Comparison of ENCODE assay signal across 1 cellular context in the genomic region with DNA sequence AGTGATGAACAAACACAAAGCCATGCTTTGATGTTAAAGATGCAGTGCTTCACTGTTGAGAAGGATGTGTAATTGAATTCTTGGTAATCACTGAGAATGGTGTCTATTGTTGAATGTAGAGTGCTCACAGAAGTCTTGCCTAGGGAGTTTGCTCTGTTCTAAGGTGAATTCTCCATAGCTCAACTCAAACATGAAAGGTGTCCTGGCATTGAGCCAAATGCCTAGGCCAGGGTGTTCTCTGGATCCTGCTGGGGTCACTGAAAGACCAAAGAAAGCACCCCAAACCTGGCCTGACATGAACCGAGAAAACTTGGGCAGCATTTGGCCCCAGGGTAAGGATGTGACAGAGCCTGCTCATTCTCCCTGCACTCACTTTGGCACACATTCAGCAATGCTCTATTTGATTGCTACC.
TF ChIP-seq lines count a peak whose summit lies in the region.

No MANE protein-coding gene starts in this region.

TF ChIP-seq in HepG2, 621 proteins besides CTCF, POLR2A, EP300 and RAD21 (continued from another document):
- TF ChIP-seq, protein P1, sequence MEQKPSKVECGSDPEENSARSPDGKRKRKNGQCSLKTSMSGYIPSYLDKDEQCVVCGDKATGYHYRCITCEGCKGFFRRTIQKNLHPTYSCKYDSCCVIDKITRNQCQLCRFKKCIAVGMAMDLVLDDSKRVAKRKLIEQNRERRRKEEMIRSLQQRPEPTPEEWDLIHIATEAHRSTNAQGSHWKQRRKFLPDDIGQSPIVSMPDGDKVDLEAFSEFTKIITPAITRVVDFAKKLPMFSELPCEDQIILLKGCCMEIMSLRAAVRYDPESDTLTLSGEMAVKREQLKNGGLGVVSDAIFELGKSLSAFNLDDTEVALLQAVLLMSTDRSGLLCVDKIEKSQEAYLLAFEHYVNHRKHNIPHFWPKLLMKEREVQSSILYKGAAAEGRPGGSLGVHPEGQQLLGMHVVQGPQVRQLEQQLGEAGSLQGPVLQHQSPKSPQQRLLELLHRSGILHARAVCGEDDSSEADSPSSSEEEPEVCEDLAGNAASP (CRISPR knock-in tag; IDR thresholded peaks at IDR 0.05; ENCODE audit: borderline replicate concordance): no peak
